ENCODE assay signal across 9 cellular contexts in genomic region chr3:49805884-49806701, GRCh38. TPM values are rescaled to one million over a fixed set of nuclear protein-coding genes. Genes with fewer than 3 reads are reported as not detected.
A peak's percentile ranks its signal among the peaks of the same experiment; 100 is the strongest.
DNase-seq lines count a peak whose midpoint lies in the region; ATAC-seq and TF ChIP-seq lines count a peak whose summit lies in the region.
"Had no signal": no experiment of that assay in that cellular context is flagged by ENCODE, and none has a peak within 500 bp of the region (broad histone marks: within the 10 kb centered on the region; RNA-seq: fewer than 3 reads in every experiment).

No MANE protein-coding gene starts in this region.

- H3K4me1 Mint-ChIP-seq in IgD-negative memory B cell: peaks cover 27 to 48% (median 41%) of the 10 kb centered on the region in 3 donors

- no peak for TF ChIP-seq CTCF in colonic mucosa (IDR thresholded peaks at IDR 0.05)

- peak overlapping the region; percentile 90 to 96 (median 94) for H3K27ac Mint-ChIP-seq in IgD-negative memory B cell

- H3K9me3 Mint-ChIP-seq in IgD-negative memory B cell: no peaks in the 10 kb centered on the region

- intact Hi-C loops in colonic mucosa (cut with DNase I): no loop called here

- DNase-seq in AML-193 (lab: John Stamatoyannopoulos, UW): peak; percentile 57 to 66
- DNase-seq in colonic mucosa: peak; percentile 38
- DNase-seq in LoVo (ENCODE audit: low spot score): no peak
- DNase-seq in stimulated activated CD4-positive, alpha-beta T cell treated with anti-CD3 and anti-CD28 coated beads, Interleukin-2, amount 100 ng/mL, for 24 hours: no peak
- no peak for DNase-seq in superior temporal gyrus (ENCODE audit: extremely low spot score)

- H3K36me3 ChIP-seq in colonic mucosa (no peaks in the 10 kb centered on the region), muscle layer of duodenum (ENCODE audit: control insufficient read depth in 1 of 2, insufficient read depth in 2 of 2, low read length in 2 of 2) (peaks cover 22 to 28% of the 10 kb centered on the region in 2 donors)

- ATAC-seq in HG03571 (IDR thresholded peaks at IDR 0.05; ENCODE audit: unreplicated experiment): no peak

- no peak overlapping the region for H3K4me3 ChIP-seq in colonic mucosa
- H3K4me3 ChIP-seq in muscle layer of duodenum (ENCODE audit: low read depth in 1 of 2, low read length in 2 of 2): peak overlapping the region in 1 of 2 donors; percentile 87

- H3K4me3 Mint-ChIP-seq in IgD-negative memory B cell: peak overlapping the region; percentile 92 to 95 (median 93)

- H3K36me3 Mint-ChIP-seq in IgD-negative memory B cell: no peaks in the 10 kb centered on the region

- H3K27me3 ChIP-seq in colonic mucosa: peaks cover 7% of the 10 kb centered on the region
- no peaks in the 10 kb centered on the region for H3K27me3 ChIP-seq in muscle layer of duodenum (ENCODE audit: low read depth, low read length)

- H3K9me3 ChIP-seq in colonic mucosa (no peaks in the 10 kb centered on the region), muscle layer of duodenum (ENCODE audit: control insufficient read depth in 1 of 2, low read length in 2 of 2) (no peaks in the 10 kb centered on the region)

- peak overlapping the region; percentile 26 to 63 for H3K9ac ChIP-seq in colonic mucosa (ENCODE audit: low read depth in 2 of 2, low read length in 2 of 2)

- H3K27ac ChIP-seq in colonic mucosa (peak overlapping the region; percentile 36), muscle layer of duodenum (ENCODE audit: low read length) (peak overlapping the region; percentile 45)

- H3K4me1 ChIP-seq in colonic mucosa (peaks cover 5% of the 10 kb centered on the region), muscle layer of duodenum (ENCODE audit: control insufficient read depth in 1 of 2, insufficient read depth in 2 of 2, low read length in 2 of 2) (peaks cover 10 to 57% of the 10 kb centered on the region in 2 donors)

- H3K27me3 Mint-ChIP-seq in IgD-negative memory B cell: peaks cover 3% of the 10 kb centered on the region

RNA-seq across cellular contexts. Expression of gene INKA1, which starts 3.0 kb away (rescaled TPM):
- 35.5 TPM for polyA plus RNA-seq in IgD-negative memory B cell
- under 1 TPM; 0.57 to 0.88 TPM for total RNA-seq in colonic mucosa

RNA-seq across cellular contexts. Expression of gene CDHR4, which starts 6.4 kb away (rescaled TPM):
- polyA plus RNA-seq in IgD-negative memory B cell: not detected
- not detected for total RNA-seq in colonic mucosa
- polyA plus RNA-seq: neural cell had no signal

RNA-seq across cellular contexts. Expression of gene UBA7, which starts 7.7 kb away (rescaled TPM):
- 61.5 TPM for polyA plus RNA-seq in IgD-negative memory B cell
- total RNA-seq in colonic mucosa: 10 to 100 TPM; 67.4 to 88.3 TPM

RNA-seq across cellular contexts. Expression of gene IP6K1, which starts 19.8 kb away (rescaled TPM):
- 28.7 TPM for polyA plus RNA-seq in IgD-negative memory B cell
- 10 to 100 TPM; 26.8 to 33.7 TPM for total RNA-seq in colonic mucosa

RNA-seq across cellular contexts. Expression of gene TRAIP, which starts 50.3 kb away (rescaled TPM):
- 5.4 TPM for polyA plus RNA-seq in IgD-negative memory B cell
- 10 to 100 TPM in 1 of 2 donors, 1 to 10 TPM in 1; 3.6 to 19.7 TPM for total RNA-seq in colonic mucosa

Comparison
In these comparisons a context has a peak if more than half of its experiments do, and no peak if none do; other contexts are left out.
1. DNase-seq: peak in AML-193 (2 of 2) and colonic mucosa (single experiment); none in LoVo (single experiment), stimulated activated CD4-positive, alpha-beta T cell treated with anti-CD3 and anti-CD28 coated beads, Interleukin-2, amount 100 ng/mL, for 24 hours (0 of 2) and superior temporal gyrus (single experiment).